ENCODE assay signal across 8 cellular contexts in the genomic region with DNA sequence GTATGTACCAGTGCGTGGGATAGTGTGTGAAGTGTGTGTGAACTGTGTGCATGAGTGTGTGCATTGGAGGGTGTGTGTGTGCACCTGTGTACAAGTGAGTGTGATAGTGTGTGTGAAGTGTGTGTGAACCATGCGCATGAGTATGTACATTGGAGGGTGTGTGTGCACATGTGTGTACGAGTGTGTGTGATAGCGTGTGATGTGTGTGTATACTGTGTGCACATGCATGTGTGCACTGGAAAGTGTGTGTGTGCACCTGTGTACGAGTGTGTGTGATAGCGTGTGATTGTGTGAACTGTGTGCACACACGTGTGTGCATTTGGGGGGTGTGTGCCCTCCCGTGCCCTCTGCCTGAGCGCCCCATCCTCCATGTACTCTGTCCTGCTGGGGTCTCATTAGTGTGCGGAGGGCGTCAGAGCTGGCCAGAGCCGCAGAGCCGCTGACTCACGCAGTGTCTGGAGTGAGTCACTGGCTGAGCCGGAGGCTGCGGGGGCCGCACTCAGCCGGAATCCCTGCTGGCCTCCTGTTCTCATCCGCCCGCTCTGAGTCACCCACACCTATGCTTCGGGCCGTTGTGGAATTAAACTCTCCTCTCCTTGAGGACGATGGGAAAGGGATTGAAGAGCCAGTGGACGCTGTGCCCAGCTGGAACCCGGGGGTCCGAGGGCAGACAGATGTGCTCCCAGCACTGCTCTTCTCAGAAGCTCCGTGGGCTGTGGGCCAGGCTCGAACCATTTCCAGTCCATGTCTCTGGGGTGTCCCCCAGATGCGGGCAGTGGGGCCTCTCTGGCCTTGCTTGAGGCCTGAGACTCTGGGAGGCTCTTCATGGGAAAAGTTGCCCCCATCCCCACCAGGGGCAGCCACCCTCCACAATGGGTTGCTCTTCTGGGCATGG. TPM values are rescaled to one million over a fixed set of nuclear protein-coding genes. Genes with fewer than 3 reads are reported as not detected.
A peak's percentile ranks its signal among the peaks of the same experiment; 100 is the strongest.
DNase-seq lines count a peak whose midpoint lies in the region; ATAC-seq and TF ChIP-seq lines count a peak whose summit lies in the region.

No MANE protein-coding gene starts in this region.

- TF ChIP-seq CTCF in GM20000 (IDR thresholded peaks at IDR 0.05; ENCODE audit: extremely low read depth, missing control alignments) (no peak), GM13976 (IDR thresholded peaks at IDR 0.05; ENCODE audit: borderline replicate concordance, control extremely low read depth, extremely low read depth, insufficient read depth, missing control alignments) (no peak)

- no peak for ATAC-seq in HG03196 (IDR thresholded peaks at IDR 0.05; ENCODE audit: unreplicated experiment)
- no peak for ATAC-seq in HG03460 (IDR thresholded peaks at IDR 0.05; ENCODE audit: unreplicated experiment)

- DNase-seq in COR-L47 (lab: John Stamatoyannopoulos, UW) (peak; percentile 7), NCI-H460 (ENCODE audit: extremely low read depth, low read depth) (peak; percentile 79), dermis microvascular lymphatic vessel endothelial cell (ENCODE audit: low read depth in 2 of 2) (peak; percentile 60 to 96), mucosa of gallbladder (ENCODE audit: low spot score) (peak; percentile 22), GM20000 (ENCODE audit: low spot score) (no peak), GM13976 (ENCODE audit: low spot score) (no peak)

- in situ Hi-C loops in GM13976 (cut with MboI; ENCODE audit: low sequenced_read_pairs, unreplicated experiment), result no loop called here

RNA-seq across cellular contexts. Expression of a gene that starts 27.3 kb away (rescaled TPM):
- total RNA-seq in NCI-H460 (2014; rRNA removed; shearing (Covaris generic)), result 20.5 and 24.3 TPM in 2 replicates
- 22.8 and 31.3 TPM in 2 replicates for polyA plus RNA-seq in NCI-H460 (2014; cell fraction: nucleus; rRNA removed)
- total RNA-seq in dermis microvascular lymphatic vessel endothelial cell (19.1 and 27.2 TPM in 2 replicates), mucosa of gallbladder (63.7 TPM)

Comparison
In these comparisons a context has a peak if more than half of its experiments do, and no peak if none do; other contexts are left out.
1. DNase-seq: peak in COR-L47 (single experiment), NCI-H460 (single experiment), dermis microvascular lymphatic vessel endothelial cell (2 of 2) and mucosa of gallbladder (single experiment); none in GM20000 (single experiment) and GM13976 (single experiment).